27 cellular contexts compared by ENCODE assay signal in the genomic region with DNA sequence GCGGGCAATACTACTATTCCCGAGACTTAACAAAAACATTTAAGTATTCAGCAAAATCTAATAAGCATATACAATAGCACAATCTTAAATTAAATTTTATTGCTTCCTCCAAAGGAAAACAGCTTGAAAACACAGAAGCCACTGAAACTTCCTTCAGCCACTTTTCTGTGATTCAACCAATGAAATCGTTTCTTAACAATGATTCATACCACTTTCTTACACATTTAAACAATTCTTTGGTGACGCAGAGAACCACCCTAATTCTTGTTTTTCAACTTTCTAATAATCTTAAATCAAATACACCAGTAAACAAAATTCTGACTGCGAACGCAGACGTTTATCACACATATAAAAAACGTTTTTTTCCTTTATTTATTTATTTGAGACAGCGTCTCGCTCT. TPM values are rescaled to one million over a fixed set of nuclear protein-coding genes. Genes with fewer than 3 reads are reported as not detected.
DNase-seq lines count a peak whose midpoint lies in the region; TF ChIP-seq lines count a peak whose summit lies in the region.
"Had no signal": no experiment of that assay in that cellular context is flagged by ENCODE, and none has a peak within 500 bp of the region (broad histone marks: within the 10 kb centered on the region; RNA-seq: fewer than 3 reads in every experiment).

No MANE protein-coding gene starts in this region.

- TF ChIP-seq CTCF in VCaP (conservative IDR thresholded peaks at IDR 0.05) (no peak), fibroblast of lung (conservative IDR thresholded peaks at IDR 0.05 in 1 of 2, IDR thresholded peaks at IDR 0.05 in 1 of 2; ENCODE audit: low read depth in 1 of 2, low read length in 2 of 2) (no peak)

- H2AFZ ChIP-seq in fibroblast of lung (ENCODE audit: low read length): no peak overlapping the region

- H3K79me2 ChIP-seq in fibroblast of lung (ENCODE audit: control insufficient read depth, insufficient read depth, low read length): peaks cover 81% of the 10 kb centered on the region

- no peaks in the 10 kb centered on the region for H3K27me3 ChIP-seq in fibroblast of lung (ENCODE audit: control insufficient read depth, insufficient read depth, low read length)
- H3K27me3 ChIP-seq: adrenal gland, brain microvascular endothelial cell, right lobe of liver had no signal

- H3K9ac ChIP-seq in fibroblast of lung (ENCODE audit: insufficient read depth, low read length): no peak overlapping the region

- H3K36me3 ChIP-seq in fibroblast of lung (ENCODE audit: control insufficient read depth, insufficient read depth, low read length) (no peaks in the 10 kb centered on the region), urinary bladder (ENCODE audit: insufficient read depth) (no peaks in the 10 kb centered on the region)
- H3K36me3 ChIP-seq: adrenal gland, brain microvascular endothelial cell, heart left ventricle, right lobe of liver, spleen had no signal

- H4K20me1 ChIP-seq in fibroblast of lung (ENCODE audit: control insufficient read depth, extremely low read depth, insufficient read depth, low read length): peaks cover 3% of the 10 kb centered on the region

- H3K27ac ChIP-seq in VCaP (peak overlapping the region; percentile 97; the same call in 1 of the 2 replicates), fibroblast of lung (ENCODE audit: insufficient read depth, low read length) (peak overlapping the region; percentile 0), urinary bladder (ENCODE audit: low read depth) (peak overlapping the region; percentile 23)
- H3K27ac ChIP-seq: adrenal gland, brain microvascular endothelial cell, right lobe of liver, spleen had no signal

- H3K4me3 ChIP-seq in fibroblast of lung (replicated peaks in 1 of 4; ENCODE audit: control extremely low read depth in 1 of 4, insufficient read depth in 1 of 4, low read depth in 3 of 4, low read length in 4 of 4): peak overlapping the region in 1 of 4 experiments; percentile 17
- peak overlapping the region; percentile 9 for H3K4me3 ChIP-seq in urinary bladder (ENCODE audit: low read depth, low read length)
- H3K4me3 ChIP-seq: adrenal gland, right lobe of liver, spleen had no signal

- H3K4me1 ChIP-seq in fibroblast of lung (ENCODE audit: control insufficient read depth, extremely low read depth, insufficient read depth, low read length) (peaks cover 11% of the 10 kb centered on the region), urinary bladder (ENCODE audit: insufficient read depth) (peaks cover 2% of the 10 kb centered on the region)

- H3K9me3 ChIP-seq in fibroblast of lung (ENCODE audit: control insufficient read depth, insufficient read depth, low read depth, low read length): no peaks in the 10 kb centered on the region
- H3K9me3 ChIP-seq: adrenal gland, heart left ventricle, right lobe of liver had no signal

- 77% methylated on average over 10 of the region's 10 CpGs for WGBS in urinary bladder

- DNase-seq in H4 (ENCODE audit: low spot score): peak; percentile 42
- DNase-seq in fibroblast of lung (ENCODE audit: low read depth in 2 of 2): no peak
- no peak for DNase-seq in NCI-H1105 (lab: John Stamatoyannopoulos, UW)
- DNase-seq in NCI-H1417 treated with DMSO at 0.1 percent for 48 hours (lab: John Stamatoyannopoulos, UW): no peak
- no peak for DNase-seq in NCI-H1436 (lab: John Stamatoyannopoulos, UW)
- DNase-seq: activated CD4-positive, alpha-beta memory T cell treated with anti-CD3 and anti-CD28 coated beads, Interleukin-2, amount 10 ng/mL, durations not matched to agents 7 days and 5 days; activated CD4-positive, alpha-beta T cell treated with anti-CD3 and anti-CD28 coated beads for 1 hour; activated naive CD4-positive, alpha-beta T cell treated with anti-CD3 and anti-CD28 coated beads for 36 hours; adrenal gland; brain microvascular endothelial cell; C1 segment of cervical spinal cord; COR-L47; DMS53; heart left ventricle; KG1; NCI-H1417; NCI-H2081 treated with DMSO at 0.1 percent for 48 hours; NCI-H226; NCI-H526 treated with DMSO at 0.1 percent for 48 hours; NK-92 treated with Interleukin-12 subunit alpha and Interleukin-12 subunit beta, amount 100 ng/mL, for 24 hours; right lobe of liver; spleen; stimulated activated CD4-positive, alpha-beta T cell treated with anti-CD3 and anti-CD28 coated beads, Interleukin-2, amount 100 ng/mL, for 24 hours; stimulated activated naive CD8-positive, alpha-beta T cell treated with anti-CD3 and anti-CD28 coated beads, Interleukin-15, Interleukin-2, amounts not matched to agents 100 U/mL and 50 U/mL, for 24 hours; T-helper 17 cell had no signal

- no peak overlapping the region for H3K4me2 ChIP-seq in fibroblast of lung (ENCODE audit: extremely low read depth, insufficient read depth, low read length)

RNA-seq across cellular contexts. Expression of a gene that starts 4.1 kb away (rescaled TPM):
- 23.3 and 27.3 TPM in 2 replicates for total RNA-seq in H4 (2014; rRNA removed; shearing (Covaris generic))
- total RNA-seq in fibroblast of lung: 45.2 and 53.7 TPM in 2 replicates
- 80.9 and 110 TPM in 2 replicates for polyA plus RNA-seq in fibroblast of lung
- polyA plus RNA-seq in fibroblast of lung (2012): 38.5 and 58.1 TPM in 2 replicates
- polyA minus RNA-seq in fibroblast of lung (ENCODE audit: low replicate concordance): 55.5 and 58.0 TPM in 2 replicates
- 149 TPM for total RNA-seq in urinary bladder
- 38.7 TPM for polyA plus RNA-seq in urinary bladder
- total RNA-seq: activated CD4-positive, alpha-beta memory T cell treated with anti-CD3 and anti-CD28 coated beads, Interleukin-2, amount 10 ng/mL, durations not matched to agents 7 days and 5 days; activated naive CD4-positive, alpha-beta T cell treated with anti-CD3 and anti-CD28 coated beads for 36 hours had no signal

Comparison
In these comparisons a context has a peak if more than half of its experiments do, and no peak if none do; other contexts are left out.
1. H3K27ac ChIP-seq: peak in every context shown above with its lines; median percentile 97 in VCaP; 23 in urinary bladder; 0 in fibroblast of lung.